Comparison of ENCODE assay signal across 8 cellular contexts in the genomic region with DNA sequence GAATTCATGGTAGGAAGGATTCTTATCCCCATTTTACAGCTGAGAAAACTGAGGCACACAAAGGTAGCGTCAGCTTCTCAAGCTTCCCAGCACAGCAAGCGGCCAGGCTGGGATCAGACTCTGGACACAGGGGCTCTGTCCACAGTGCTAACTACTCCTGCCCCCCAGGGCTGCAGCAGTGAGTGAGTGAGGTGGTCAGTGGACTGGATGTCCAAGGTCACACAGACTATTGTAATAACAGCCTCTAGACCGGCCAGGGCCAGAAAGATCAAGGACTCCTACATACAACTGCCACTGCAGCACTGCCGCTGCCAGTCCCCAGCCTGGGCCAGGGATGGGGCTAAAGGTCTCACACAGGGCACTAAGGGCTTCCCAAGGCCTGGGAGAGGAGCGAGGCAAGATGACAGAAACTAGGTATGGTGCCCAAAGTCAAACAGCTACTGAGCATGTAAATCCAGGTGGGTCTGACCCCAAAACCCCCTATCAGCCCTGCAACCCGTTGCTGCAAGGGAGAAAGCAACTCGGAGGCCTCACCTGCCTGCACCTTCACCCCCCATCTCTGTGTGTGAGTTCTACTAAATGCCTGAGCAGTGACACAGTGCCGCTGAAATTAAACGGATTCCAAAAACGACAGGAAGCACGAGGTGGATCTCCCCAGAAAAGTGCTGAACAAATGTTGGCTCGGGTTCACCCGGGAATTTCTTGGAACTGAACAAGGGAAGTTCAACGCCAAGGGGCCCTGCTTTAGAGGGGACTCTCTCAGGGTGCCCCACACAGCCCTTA.
DNase-seq lines count a peak whose midpoint lies in the region; FAIRE-seq and TF ChIP-seq lines count a peak whose summit lies in the region.

No MANE protein-coding gene starts in this region.

- H3K9me2 ChIP-seq in Loucy (replicated peaks; ENCODE audit: low read depth, low read length) = no peaks in the 10 kb centered on the region

- H3K4me3 Mint-ChIP-seq in neural progenitor cell = peak overlapping the region; percentile 14

- no peak overlapping the region for H3K27ac ChIP-seq in endothelial cell of umbilical vein (ENCODE audit: insufficient read depth, low read depth, low read length)
- H3K27ac ChIP-seq in neural progenitor cell = no peak overlapping the region

- peak overlapping the region; percentile 80 for H3K9ac ChIP-seq in Loucy (ENCODE audit: low read depth, low read length, poor library complexity, severe bottlenecking)
- H3K9ac ChIP-seq in endothelial cell of umbilical vein (replicated peaks; ENCODE audit: extremely low read depth, insufficient read depth, low read length) = no peak overlapping the region
- no peak overlapping the region for H3K9ac ChIP-seq in neural progenitor cell

- H3K4me1 ChIP-seq in Loucy (ENCODE audit: insufficient read depth, low read length, poor library complexity, severe bottlenecking) (peaks cover 49% of the 10 kb centered on the region), endothelial cell of umbilical vein (ENCODE audit: control insufficient read depth, extremely low read depth, insufficient read depth, low read length) (peaks cover 32% of the 10 kb centered on the region), neural progenitor cell (peaks cover 13% of the 10 kb centered on the region)

- intact Hi-C loops in endothelial cell of umbilical vein (cut with micrococcal nuclease) = no loop called here

- H3K27me3 ChIP-seq in BJ (ENCODE audit: control insufficient read depth, insufficient read depth, low read length) = no peaks in the 10 kb centered on the region
- no peaks in the 10 kb centered on the region for H3K27me3 ChIP-seq in Loucy (ENCODE audit: insufficient read depth, low read length, poor library complexity, severe bottlenecking)
- H3K27me3 ChIP-seq in endothelial cell of umbilical vein (ENCODE audit: control insufficient read depth in 2 of 2, insufficient read depth in 2 of 2, low read length in 2 of 2) = no peaks in the 10 kb centered on the region
- H3K27me3 ChIP-seq in neural progenitor cell = peaks cover 31% of the 10 kb centered on the region

- no peak overlapping the region for H3K27ac Mint-ChIP-seq in neural progenitor cell

- H4K20me1 ChIP-seq in Loucy (ENCODE audit: insufficient read depth, low read length, poor library complexity, severe bottlenecking) (peaks cover 37% of the 10 kb centered on the region), endothelial cell of umbilical vein (replicated peaks; ENCODE audit: control insufficient read depth, extremely low read depth, insufficient read depth, low read length) (no peaks in the 10 kb centered on the region), neural progenitor cell (ENCODE audit: low read depth) (peaks cover 30% of the 10 kb centered on the region)

- H3K4me2 ChIP-seq in Loucy (ENCODE audit: low read depth, low read length, poor library complexity, severe bottlenecking) (peak overlapping the region; percentile 94), endothelial cell of umbilical vein (ENCODE audit: insufficient read depth, low read length) (peak overlapping the region; percentile 67), neural progenitor cell (peak overlapping the region; percentile 87)

- peaks cover 2% of the 10 kb centered on the region; the same call in 1 of the 2 replicates for H3F3A ChIP-seq in Loucy (ENCODE audit: low read depth)
- peaks cover 26% of the 10 kb centered on the region for H3F3A ChIP-seq in neural progenitor cell (ENCODE audit: low read depth)

- CTCF ChIA-PET in BJ (lab: Yijun Ruan, JAX) = interaction anchor here (1.0 kb wide), 1 partner anchor 11 kb away, joined by 3 read pairs; no protein-coding TSS in a partner anchor
- CTCF ChIA-PET in endothelial cell of umbilical vein (lab: Charles Lee) = interaction anchor here (1.1 kb wide), 1 partner anchor 24 kb away, joined by 4 read pairs; no protein-coding TSS in a partner anchor

- H3K9me1 ChIP-seq in endothelial cell of umbilical vein (replicated peaks; ENCODE audit: control insufficient read depth, extremely low read depth, insufficient read depth, low read length) = no peaks in the 10 kb centered on the region

- H3K9me3 Mint-ChIP-seq in neural progenitor cell = no peaks in the 10 kb centered on the region

- TF ChIP-seq POLR2A in endothelial cell of umbilical vein (IDR thresholded peaks at IDR 0.05; ENCODE audit: low read depth, low read length) = no peak

- BruUV-seq in endothelial cell of umbilical vein (replicated peaks; lab: Mats Ljungman, UMichigan) = no TSS peak

- H3K27me3 Mint-ChIP-seq in neural progenitor cell (ENCODE audit: insufficient read depth, low read depth) = peaks cover 12% of the 10 kb centered on the region

- POLR2A ChIA-PET in BJ (lab: Charles Lee) = no interaction called here
- POLR2A ChIA-PET in endothelial cell of umbilical vein (lab: Charles Lee) = no interaction called here

- H3K36me3 Mint-ChIP-seq in neural progenitor cell = no peaks in the 10 kb centered on the region

- FAIRE-seq in endothelial cell of umbilical vein (lab: Jason Lieb, UNC) = no peak

- H3K9me3 ChIP-seq in Loucy (ENCODE audit: insufficient read depth, low read depth, low read length) (no peaks in the 10 kb centered on the region), endothelial cell of umbilical vein (replicated peaks; ENCODE audit: control insufficient read depth, insufficient read depth, low read length) (no peaks in the 10 kb centered on the region), neural progenitor cell (ENCODE audit: low read depth) (no peaks in the 10 kb centered on the region)

- no peak for TF ChIP-seq CTCF in BJ (IDR thresholded peaks at IDR 0.05; ENCODE audit: insufficient read depth, low read depth, low read length)
- TF ChIP-seq CTCF in Loucy (conservative IDR thresholded peaks at IDR 0.05; ENCODE audit: low read length) = no peak
- no peak for TF ChIP-seq CTCF in endothelial cell of umbilical vein (IDR thresholded peaks at IDR 0.05; ENCODE audit: extremely low read depth in 1 of 2, insufficient read depth in 1 of 2, low read depth in 1 of 2, low read length in 2 of 2)
- TF ChIP-seq CTCF in neural progenitor cell (IDR thresholded peaks at IDR 0.05) = no peak

- H3K36me3 ChIP-seq in BJ (ENCODE audit: control insufficient read depth, insufficient read depth, low read length) (no peaks in the 10 kb centered on the region), Loucy (ENCODE audit: insufficient read depth, low read length) (no peaks in the 10 kb centered on the region), endothelial cell of umbilical vein (ENCODE audit: control insufficient read depth in 2 of 2, extremely low read depth in 1 of 2, insufficient read depth in 2 of 2, low read length in 2 of 2) (no peaks in the 10 kb centered on the region), neural progenitor cell (no peaks in the 10 kb centered on the region)

- peaks cover 86% of the 10 kb centered on the region for H3K79me2 ChIP-seq in Loucy (ENCODE audit: insufficient read depth, low read length)
- H3K79me2 ChIP-seq in endothelial cell of umbilical vein (ENCODE audit: control insufficient read depth, insufficient read depth, low read length) = peaks cover 27% of the 10 kb centered on the region
- peaks cover 24% of the 10 kb centered on the region for H3K79me2 ChIP-seq in neural progenitor cell (ENCODE audit: low read depth)

- H3K4me1 Mint-ChIP-seq in neural progenitor cell = peaks cover 33% of the 10 kb centered on the region

- DNase-seq in BJ (ENCODE audit: low read depth) = no peak
- no peak for DNase-seq in endothelial cell of umbilical vein (ENCODE audit: low read depth, low spot score)
- no peak for DNase-seq in neural progenitor cell (ENCODE audit: low spot score)
- DNase-seq in cerebellum (ENCODE audit: low spot score) = no peak
- no peak for DNase-seq in putamen (ENCODE audit: low spot score)
- DNase-seq in NK-92 (lab: John Stamatoyannopoulos, UW; ENCODE audit: unreplicated experiment) = no peak
- no peak for DNase-seq in NCI-H2227 (lab: John Stamatoyannopoulos, UW; ENCODE audit: unreplicated experiment)

- H3K4me3 ChIP-seq in BJ (ENCODE audit: low read depth, low read length) = peak overlapping the region; percentile 8; the same call in 1 of the 2 replicates
- peak overlapping the region; percentile 91 for H3K4me3 ChIP-seq in Loucy (ENCODE audit: low read length, poor library complexity, severe bottlenecking)
- H3K4me3 ChIP-seq in endothelial cell of umbilical vein (replicated peaks in 1 of 3; ENCODE audit: insufficient read depth in 1 of 3, low read depth in 1 of 3, low read length in 3 of 3) = no peak overlapping the region
- H3K4me3 ChIP-seq in neural progenitor cell = no peak overlapping the region

- dilution Hi-C loops in endothelial cell of umbilical vein (cut with MboI; ENCODE audit: extremely low pct_ligation_motif_present, low sequenced_read_pairs) = no loop called here

- H2AFZ ChIP-seq in Loucy (ENCODE audit: low read length) (no peak overlapping the region), endothelial cell of umbilical vein (ENCODE audit: low read depth, low read length) (no peak overlapping the region), neural progenitor cell (replicated peaks) (no peak overlapping the region)

TF ChIP-seq in endothelial cell of umbilical vein, 7 proteins besides CTCF, POLR2A, EP300 and RAD21:
- no peak for TF ChIP-seq GATA2 (IDR thresholded peaks at IDR 0.05; ENCODE audit: insufficient read depth, insufficient read length, low read depth, low read length)
- TF ChIP-seq MAX (IDR thresholded peaks at IDR 0.05; ENCODE audit: insufficient read depth, insufficient read length) = no peak

Comparison
In these comparisons a context has a peak if more than half of its experiments do, and no peak if none do; other contexts are left out.
1. H3K4me3 ChIP-seq: peak in BJ (single experiment) and Loucy (single experiment); none in endothelial cell of umbilical vein (0 of 3) and neural progenitor cell (single experiment).
2. Peak in every context shown above with its lines, with median percentiles within 50 percentile points of each other: H3K4me2 ChIP-seq.